Comparison of ENCODE assay signal across 1 cellular context in the genomic region with DNA sequence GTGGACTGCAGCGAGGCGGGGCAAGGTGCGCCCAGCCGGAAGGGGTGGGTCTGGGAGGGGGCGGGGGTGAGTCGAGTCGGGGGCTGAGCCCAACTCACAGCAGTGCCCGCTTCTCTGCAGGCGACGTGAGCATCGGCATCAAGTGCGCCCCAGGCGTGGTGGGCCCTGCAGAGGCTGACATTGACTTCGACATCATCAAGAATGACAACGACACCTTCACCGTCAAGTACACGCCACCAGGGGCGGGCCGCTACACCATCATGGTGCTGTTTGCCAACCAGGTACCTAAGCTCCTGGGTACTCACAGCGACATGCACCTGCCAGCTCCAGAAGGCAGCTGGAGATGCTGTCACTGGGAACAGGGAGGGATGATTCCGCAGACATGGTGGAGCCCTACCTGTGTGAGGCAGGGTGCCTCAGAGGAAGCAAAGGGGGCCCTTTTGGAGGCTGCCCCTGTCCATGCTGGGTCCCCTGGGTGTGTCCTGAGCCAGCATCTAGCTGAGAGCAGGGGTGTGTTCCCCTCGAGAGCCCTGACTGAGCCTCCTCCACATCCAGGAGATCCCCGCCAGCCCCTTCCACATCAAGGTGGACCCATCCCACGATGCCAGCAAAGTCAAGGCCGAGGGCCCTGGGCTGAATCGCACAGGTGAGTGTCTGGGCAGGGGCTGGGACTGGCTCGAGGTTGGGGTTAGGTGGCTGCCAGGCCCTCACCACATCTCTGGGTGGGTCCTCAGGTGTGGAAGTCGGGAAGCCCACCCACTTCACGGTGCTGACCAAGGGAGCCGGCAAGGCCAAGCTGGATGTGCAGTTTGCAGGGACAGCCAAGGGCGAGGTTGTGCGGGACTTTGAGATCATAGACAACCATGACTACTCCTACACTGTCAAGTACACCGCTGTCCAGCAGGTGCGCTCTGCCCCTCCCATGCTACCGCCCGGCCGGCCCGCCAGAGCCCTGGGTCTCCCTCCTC.
TF ChIP-seq lines count a peak whose summit lies in the region.

No MANE protein-coding gene starts in this region.

TF ChIP-seq in HepG2, 621 proteins besides CTCF, POLR2A, EP300 and RAD21:
- TF ChIP-seq NFIC (IDR thresholded peaks at IDR 0.05; ENCODE audit: low read length) (no peak), ZNF207 (IDR thresholded peaks at IDR 0.05; ENCODE audit: borderline replicate concordance) (no peak), MLXIP (CRISPR knock-in tag; IDR thresholded peaks at IDR 0.05; ENCODE audit: borderline replicate concordance) (no peak), REXO4 (CRISPR knock-in tag; IDR thresholded peaks at IDR 0.05; ENCODE audit: borderline replicate concordance) (no peak), RARA (CRISPR knock-in tag; IDR thresholded peaks at IDR 0.05) (no peak)
- TF ChIP-seq, protein P1, sequence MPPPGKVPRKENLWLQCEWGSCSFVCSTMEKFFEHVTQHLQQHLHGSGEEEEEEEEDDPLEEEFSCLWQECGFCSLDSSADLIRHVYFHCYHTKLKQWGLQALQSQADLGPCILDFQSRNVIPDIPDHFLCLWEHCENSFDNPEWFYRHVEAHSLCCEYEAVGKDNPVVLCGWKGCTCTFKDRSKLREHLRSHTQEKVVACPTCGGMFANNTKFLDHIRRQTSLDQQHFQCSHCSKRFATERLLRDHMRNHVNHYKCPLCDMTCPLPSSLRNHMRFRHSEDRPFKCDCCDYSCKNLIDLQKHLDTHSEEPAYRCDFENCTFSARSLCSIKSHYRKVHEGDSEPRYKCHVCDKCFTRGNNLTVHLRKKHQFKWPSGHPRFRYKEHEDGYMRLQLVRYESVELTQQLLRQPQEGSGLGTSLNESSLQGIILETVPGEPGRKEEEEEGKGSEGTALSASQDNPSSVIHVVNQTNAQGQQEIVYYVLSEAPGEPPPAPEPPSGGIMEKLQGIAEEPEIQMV (CRISPR knock-in tag; IDR thresholded peaks at IDR 0.05; ENCODE audit: low read depth) = no peak
